Comparison of ENCODE assay signal across 28 cellular contexts in the genomic region with DNA sequence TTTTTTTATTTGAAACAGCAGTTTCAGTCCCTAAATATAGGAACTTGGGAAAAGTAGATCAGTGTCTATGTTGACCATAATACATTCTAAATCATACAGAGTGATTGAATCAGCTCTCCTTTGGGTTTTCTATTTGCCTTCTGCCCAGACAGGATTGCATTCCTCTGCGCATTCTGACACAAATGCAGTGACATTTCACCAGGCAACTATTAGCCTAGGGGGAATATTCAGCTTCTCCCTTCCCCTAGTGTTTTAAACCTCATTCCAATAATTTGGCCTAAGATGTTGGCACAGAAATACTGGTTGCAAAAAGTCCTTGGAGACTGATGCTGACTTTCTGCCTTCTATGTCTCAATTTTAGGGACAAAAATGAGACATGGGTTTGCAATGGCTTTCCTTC.
DNase-seq lines count a peak whose midpoint lies in the region; ATAC-seq and TF ChIP-seq lines count a peak whose summit lies in the region.
"Had no signal": no experiment of that assay in that cellular context is flagged by ENCODE, and none has a peak within 500 bp of the region (broad histone marks: within the 10 kb centered on the region; RNA-seq: fewer than 3 reads in every experiment).

No MANE protein-coding gene starts in this region.

- H3K4me3 ChIP-seq in mammary epithelial cell (replicated peaks in 1 of 3; ENCODE audit: insufficient read depth in 1 of 3, low read depth in 2 of 3, low read length in 3 of 3) (no peak overlapping the region), mesenchymal stem cell (ENCODE audit: insufficient read depth in 1 of 2, low read depth in 1 of 2, low read length in 2 of 2) (no peak overlapping the region), aorta (ENCODE audit: low read length in 2 of 2) (no peak overlapping the region), lower leg skin (ENCODE audit: low read depth, poor library complexity, severe bottlenecking) (no peak overlapping the region)
- H3K4me3 ChIP-seq: heart right ventricle, prostate gland, thyroid gland had no signal

- TF ChIP-seq CTCF in MCF 10A (IDR thresholded peaks at IDR 0.05; ENCODE audit: unreplicated experiment) (no peak), mammary epithelial cell (conservative IDR thresholded peaks at IDR 0.05 in 1 of 2, IDR thresholded peaks at IDR 0.05 in 1 of 2; ENCODE audit: extremely low read depth in 1 of 2, insufficient read depth in 1 of 2, low read depth in 1 of 2, low read length in 2 of 2) (no peak), chondrocyte (IDR thresholded peaks at IDR 0.05) (no peak), lower leg skin (IDR thresholded peaks at IDR 0.05) (no peak)

- DNase-seq in MCF 10A (ENCODE audit: unreplicated experiment) (no peak), mammary epithelial cell (no peak), chondrocyte (ENCODE audit: low spot score) (no peak), mesenchymal stem cell (no peak), aorta (no peak), lower leg skin (ENCODE audit: low spot score in 2 of 2) (no peak)
- no peak for DNase-seq in activated T-helper 1 cell treated with anti-CD3 and anti-CD28 coated beads, Interleukin-12 subunit alpha, Interleukin-12 subunit beta, Interleukin-2, Interleukin-4 antibody, amounts not matched to agents 30 ng/mL and 10 ng/mL and 1 ng/mL, durations not matched to agents 14 hours and 24 hours and 36 hours (ENCODE audit: low spot score)
- no peak for DNase-seq in activated naive CD4-positive, alpha-beta T cell treated with Interleukin-2 at 50 U/mL for 16 hours
- DNase-seq: activated CD4-positive, alpha-beta memory T cell treated with anti-CD3 and anti-CD28 coated beads, Interleukin-2, amount 10 ng/mL, durations not matched to agents 7 days and 5 days; activated CD4-positive, alpha-beta T cell treated with anti-CD3 and anti-CD28 coated beads for 1 hour; activated CD8-positive, alpha-beta memory T cell treated with anti-CD3 and anti-CD28 coated beads, Interleukin-2, amount 50 U/mL, for 48 hours; anterior cingulate cortex; CD4-positive, alpha-beta T cell; heart right ventricle; KG1; NCI-H1436; NCI-H2081 treated with DMSO at 0.1 percent for 48 hours; NCI-H226; NCI-H774; stimulated activated naive CD8-positive, alpha-beta T cell treated with anti-CD3 and anti-CD28 coated beads, Interleukin-15, Interleukin-2, amounts not matched to agents 100 U/mL and 50 U/mL, for 24 hours; thyroid gland had no signal

- 0% methylated on average over 1 of the region's 1 CpG for WGBS in mammary epithelial cell (ENCODE audit: low coverage, missing lambda C conversion rate)
- 70% methylated on average over 1 of the region's 1 CpG for WGBS in mesenchymal stem cell
- 16 to 19% methylated on average over 1 of the region's 1 CpG for WGBS in aorta, 2 donors
- 45 to 50% methylated on average over 1 of the region's 1 CpG for whole genome bisulfite sequencing in lower leg skin, 2 donors

- H2AK5ac ChIP-seq in mesenchymal stem cell (ENCODE audit: low read length, severe bottlenecking), result no peak overlapping the region

- H2AFZ ChIP-seq in mammary epithelial cell (ENCODE audit: low read depth, low read length) (no peak overlapping the region), mesenchymal stem cell (ENCODE audit: low read depth, low read length) (no peak overlapping the region)

- no peaks in the 10 kb centered on the region for H3K9me3 ChIP-seq in mammary epithelial cell (replicated peaks; ENCODE audit: insufficient read depth, low read length)
- H3K9me3 ChIP-seq in mesenchymal stem cell (ENCODE audit: control insufficient read depth, low read length), result no peaks in the 10 kb centered on the region
- H3K9me3 ChIP-seq in aorta (ENCODE audit: control insufficient read depth, low read length), result no peaks in the 10 kb centered on the region
- H3K9me3 ChIP-seq: prostate gland, thyroid gland had no signal

- H3K27me3 Mint-ChIP-seq in MCF 10A (ENCODE audit: insufficient read depth, unreplicated experiment) (no peaks in the 10 kb centered on the region), chondrocyte (ENCODE audit: low read depth) (no peaks in the 10 kb centered on the region)
- H3K27me3 Mint-ChIP-seq in activated T-helper 1 cell treated with anti-CD3 and anti-CD28 coated beads, Interleukin-12 subunit alpha, Interleukin-12 subunit beta, Interleukin-2, Interleukin-4 antibody, amounts not matched to agents 30 ng/mL and 10 ng/mL and 1 ng/mL, durations not matched to agents 14 hours and 24 hours and 36 hours (ENCODE audit: insufficient read depth), result peaks cover 3% of the 10 kb centered on the region
- H3K27me3 Mint-ChIP-seq: activated CD4-positive, alpha-beta memory T cell treated with anti-CD3 and anti-CD28 coated beads, Interleukin-2, amount 10 ng/mL, durations not matched to agents 7 days and 5 days; activated T-helper 17 cell treated with anti-CD3 and anti-CD28 coated beads, Interleukin-2, amount 50 U/mL, for 72 hours; central memory CD8-positive, alpha-beta T cell; memory B cell had no signal

- POLR2A ChIA-PET in MCF 10A (lab: Yijun Ruan, JAX), result interaction anchor here (0.7 kb wide), 1 partner anchor 216 kb away, joined by 3 read pairs; no protein-coding TSS in a partner anchor

- H3K14ac ChIP-seq in mesenchymal stem cell (ENCODE audit: low read length in 2 of 2), result no peak overlapping the region

- H3K4me2 ChIP-seq in mammary epithelial cell (ENCODE audit: insufficient read depth, low read depth, low read length), result no peak overlapping the region
- no peak overlapping the region for H3K4me2 ChIP-seq in mesenchymal stem cell (ENCODE audit: low read length, poor library complexity, severe bottlenecking)

- no peaks in the 10 kb centered on the region for H3K79me1 ChIP-seq in mesenchymal stem cell (replicated peaks; ENCODE audit: low read length, poor library complexity, severe bottlenecking)

- H3K4ac ChIP-seq in mesenchymal stem cell (ENCODE audit: low read depth in 1 of 2, low read length in 2 of 2), result no peak overlapping the region

- no peak overlapping the region for H2BK5ac ChIP-seq in mesenchymal stem cell (ENCODE audit: low read depth, low read length, poor library complexity, severe bottlenecking)

- no peak overlapping the region for H3K18ac ChIP-seq in mesenchymal stem cell (ENCODE audit: low read depth in 1 of 2, low read length in 2 of 2)

- H3K4me3 Mint-ChIP-seq in MCF 10A (ENCODE audit: unreplicated experiment), result no peak overlapping the region
- H3K4me3 Mint-ChIP-seq in chondrocyte (ENCODE audit: unreplicated experiment), result no peak overlapping the region
- H3K4me3 Mint-ChIP-seq in activated T-helper 1 cell treated with anti-CD3 and anti-CD28 coated beads, Interleukin-12 subunit alpha, Interleukin-12 subunit beta, Interleukin-2, Interleukin-4 antibody, amounts not matched to agents 30 ng/mL and 10 ng/mL and 1 ng/mL, durations not matched to agents 14 hours and 24 hours and 36 hours, result no peak overlapping the region
- H3K4me3 Mint-ChIP-seq: activated CD4-positive, alpha-beta memory T cell treated with anti-CD3 and anti-CD28 coated beads, Interleukin-2, amount 10 ng/mL, durations not matched to agents 7 days and 5 days; activated T-helper 17 cell treated with anti-CD3 and anti-CD28 coated beads, Interleukin-2, amount 50 U/mL, for 72 hours; CD4-positive, alpha-beta T cell; central memory CD8-positive, alpha-beta T cell; memory B cell had no signal

- H3K27me3 ChIP-seq in mammary epithelial cell (ENCODE audit: insufficient read depth, low read length) (no peaks in the 10 kb centered on the region), mesenchymal stem cell (ENCODE audit: control insufficient read depth in 1 of 2, insufficient read depth in 1 of 2, low read length in 2 of 2) (no peaks in the 10 kb centered on the region), aorta (ENCODE audit: control insufficient read depth in 1 of 2, insufficient read depth in 2 of 2, low read length in 1 of 2) (no peaks in the 10 kb centered on the region)
- H3K27me3 ChIP-seq: heart right ventricle, thyroid gland had no signal

- H4K20me1 ChIP-seq in mammary epithelial cell (ENCODE audit: insufficient read depth, low read length), result no peaks in the 10 kb centered on the region

- H3K9ac ChIP-seq in mammary epithelial cell (ENCODE audit: insufficient read depth, low read length) (no peak overlapping the region), mesenchymal stem cell (ENCODE audit: low read length) (peak overlapping the region; percentile 18)

- ATAC-seq in aorta (ENCODE audit: low FRiP score), result no peak
- ATAC-seq: activated naive CD4-positive, alpha-beta T cell treated with anti-CD3 and anti-CD28 coated beads, Interleukin-2, amount 50 U/mL, for 72 hours; activated T-helper 17 cell treated with anti-CD3 and anti-CD28 coated beads, Interleukin-2, amount 50 U/mL, for 72 hours; stimulated activated naive CD8-positive, alpha-beta T cell treated with anti-CD3 and anti-CD28 coated beads, Interleukin-15, Interleukin-2, amounts not matched to agents 100 U/mL and 50 U/mL, for 24 hours had no signal

- no peak overlapping the region for H2BK12ac ChIP-seq in mesenchymal stem cell (ENCODE audit: low read length in 2 of 2)

- BruUV-seq in MCF 10A (replicated peaks; lab: Mats Ljungman, UMichigan) (no TSS peak), mammary epithelial cell (replicated peaks; lab: Mats Ljungman, UMichigan) (no TSS peak)

- H3K27ac ChIP-seq in mammary epithelial cell (ENCODE audit: insufficient read depth, low read depth, low read length), result no peak overlapping the region
- H3K27ac ChIP-seq in mesenchymal stem cell (ENCODE audit: low read length, poor library complexity, severe bottlenecking), result no peak overlapping the region
- peak overlapping the region; percentile 21 to 49 for H3K27ac ChIP-seq in aorta (ENCODE audit: low read depth in 1 of 2, low read length in 2 of 2)
- H3K27ac ChIP-seq: 22Rv1, heart right ventricle, prostate gland, RWPE1, thyroid gland had no signal

- H3K27ac Mint-ChIP-seq in MCF 10A (ENCODE audit: low read depth, unreplicated experiment) (peak overlapping the region; percentile 1), chondrocyte (ENCODE audit: unreplicated experiment) (peak overlapping the region; percentile 86)
- H3K27ac Mint-ChIP-seq in activated T-helper 1 cell treated with anti-CD3 and anti-CD28 coated beads, Interleukin-12 subunit alpha, Interleukin-12 subunit beta, Interleukin-2, Interleukin-4 antibody, amounts not matched to agents 30 ng/mL and 10 ng/mL and 1 ng/mL, durations not matched to agents 14 hours and 24 hours and 36 hours, result no peak overlapping the region
- H3K27ac Mint-ChIP-seq: activated CD4-positive, alpha-beta memory T cell treated with anti-CD3 and anti-CD28 coated beads, Interleukin-2, amount 10 ng/mL, durations not matched to agents 7 days and 5 days; activated naive CD4-positive, alpha-beta T cell treated with anti-CD3 and anti-CD28 coated beads, Interleukin-2, amount 50 U/mL, for 72 hours; activated T-helper 17 cell treated with anti-CD3 and anti-CD28 coated beads, Interleukin-2, amount 50 U/mL, for 72 hours; CD4-positive, alpha-beta T cell; memory B cell had no signal

- no peaks in the 10 kb centered on the region for H3K4me1 ChIP-seq in mammary epithelial cell (ENCODE audit: insufficient read depth, low read length)
- H3K4me1 ChIP-seq in mesenchymal stem cell (ENCODE audit: control insufficient read depth, insufficient read depth, low read depth, low read length), result no peaks in the 10 kb centered on the region
- H3K4me1 ChIP-seq in aorta (ENCODE audit: control insufficient read depth in 1 of 2, insufficient read depth in 2 of 2, low read length in 2 of 2), result peaks cover 0 to 10% of the 10 kb centered on the region in 2 donors
- H3K4me1 ChIP-seq: prostate gland, thyroid gland had no signal

- no peak overlapping the region for H4K91ac ChIP-seq in mesenchymal stem cell (ENCODE audit: low read length)

- H3K79me2 ChIP-seq in mammary epithelial cell (ENCODE audit: insufficient read depth, low read length), result no peaks in the 10 kb centered on the region

- H4K8ac ChIP-seq in mesenchymal stem cell (ENCODE audit: low read length), result no peak overlapping the region

- H3K4me1 Mint-ChIP-seq in MCF 10A (ENCODE audit: insufficient read depth, unreplicated experiment), result peaks cover 6% of the 10 kb centered on the region
- H3K4me1 Mint-ChIP-seq in chondrocyte (ENCODE audit: low read depth), result peaks cover 30% of the 10 kb centered on the region
- H3K4me1 Mint-ChIP-seq in activated T-helper 1 cell treated with anti-CD3 and anti-CD28 coated beads, Interleukin-12 subunit alpha, Interleukin-12 subunit beta, Interleukin-2, Interleukin-4 antibody, amounts not matched to agents 30 ng/mL and 10 ng/mL and 1 ng/mL, durations not matched to agents 14 hours and 24 hours and 36 hours (ENCODE audit: low read depth), result no peaks in the 10 kb centered on the region
- H3K4me1 Mint-ChIP-seq: activated CD4-positive, alpha-beta memory T cell treated with anti-CD3 and anti-CD28 coated beads, Interleukin-2, amount 10 ng/mL, durations not matched to agents 7 days and 5 days; activated T-helper 17 cell treated with anti-CD3 and anti-CD28 coated beads, Interleukin-2, amount 50 U/mL, for 72 hours; central memory CD8-positive, alpha-beta T cell; memory B cell had no signal

- H2BK15ac ChIP-seq in mesenchymal stem cell (ENCODE audit: low read depth, poor library complexity, severe bottlenecking), result no peak overlapping the region

- H3K9me3 Mint-ChIP-seq in MCF 10A (ENCODE audit: unreplicated experiment) (peaks cover 17% of the 10 kb centered on the region), chondrocyte (ENCODE audit: low read depth) (peaks cover 8% of the 10 kb centered on the region)
- no peaks in the 10 kb centered on the region for H3K9me3 Mint-ChIP-seq in activated T-helper 1 cell treated with anti-CD3 and anti-CD28 coated beads, Interleukin-12 subunit alpha, Interleukin-12 subunit beta, Interleukin-2, Interleukin-4 antibody, amounts not matched to agents 30 ng/mL and 10 ng/mL and 1 ng/mL, durations not matched to agents 14 hours and 24 hours and 36 hours
- H3K9me3 Mint-ChIP-seq: activated CD4-positive, alpha-beta memory T cell treated with anti-CD3 and anti-CD28 coated beads, Interleukin-2, amount 10 ng/mL, durations not matched to agents 7 days and 5 days had no signal

- CTCF ChIA-PET in MCF 10A (lab: Yijun Ruan, JAX) (no interaction called here), mammary epithelial cell (lab: Charles Lee; ENCODE audit: low non-redundant PET) (no interaction called here)

- intact Hi-C loops in MCF 10A (cut with micrococcal nuclease), result no loop called here
- intact Hi-C loops in mammary epithelial cell (cut with micrococcal nuclease), result no loop called here
- intact Hi-C loops in aorta (cut with DNase I), result loop anchor here (5.0 to 10.0 kb wide), 2 partner anchors 157 to 170 kb away; partner anchors contain the start of gene PTGER3 (in 1 of the 2)
- intact Hi-C loops in activated T-helper 1 cell treated with anti-CD3 and anti-CD28 coated beads, Interleukin-12 subunit alpha, Interleukin-12 subunit beta, Interleukin-2, Interleukin-4 antibody, amounts not matched to agents 30 ng/mL and 10 ng/mL and 1 ng/mL, durations not matched to agents 14 hours and 24 hours and 36 hours (cut with micrococcal nuclease), result loop anchor here (5.0 kb wide), 1 partner anchor 98 kb away; no protein-coding TSS in a partner anchor
- intact Hi-C loops in lower leg skin (cut with DNase I; ENCODE audit: low total_unique reads), result no loop called here

- no peak overlapping the region for H3K23ac ChIP-seq in mesenchymal stem cell (ENCODE audit: low read length in 2 of 2)

- dilution Hi-C loops in mammary epithelial cell (cut with HindIII; ENCODE audit: low sequenced_read_pairs), result no loop called here

- TF ChIP-seq POLR2A in lower leg skin (IDR thresholded peaks at IDR 0.05), result no peak

- no peak overlapping the region for H2BK120ac ChIP-seq in mesenchymal stem cell (ENCODE audit: low read depth, low read length)

- in situ Hi-C loops in mammary epithelial cell (cut with MboI; ENCODE audit: low sequenced_read_pairs in 2 of 2), result no loop called here

- H3K36me3 ChIP-seq in mammary epithelial cell (ENCODE audit: insufficient read depth, low read length) (no peaks in the 10 kb centered on the region), mesenchymal stem cell (ENCODE audit: control insufficient read depth in 1 of 2, insufficient read depth in 2 of 2, low read depth in 1 of 2, low read length in 2 of 2) (no peaks in the 10 kb centered on the region), aorta (ENCODE audit: control insufficient read depth in 1 of 2, insufficient read depth in 2 of 2, low read length in 1 of 2) (no peaks in the 10 kb centered on the region)
- H3K36me3 ChIP-seq: heart right ventricle, prostate gland, thyroid gland had no signal

- H3K36me3 Mint-ChIP-seq in MCF 10A (ENCODE audit: insufficient read depth, unreplicated experiment), result no peaks in the 10 kb centered on the region
- peaks cover 3% of the 10 kb centered on the region for H3K36me3 Mint-ChIP-seq in chondrocyte (ENCODE audit: low read depth)
- no peaks in the 10 kb centered on the region for H3K36me3 Mint-ChIP-seq in activated T-helper 1 cell treated with anti-CD3 and anti-CD28 coated beads, Interleukin-12 subunit alpha, Interleukin-12 subunit beta, Interleukin-2, Interleukin-4 antibody, amounts not matched to agents 30 ng/mL and 10 ng/mL and 1 ng/mL, durations not matched to agents 14 hours and 24 hours and 36 hours (ENCODE audit: low read depth)
- H3K36me3 Mint-ChIP-seq: activated naive CD4-positive, alpha-beta T cell treated with anti-CD3 and anti-CD28 coated beads, Interleukin-2, amount 50 U/mL, for 72 hours; memory B cell had no signal

Comparison
In these comparisons a context has a peak if more than half of its experiments do, and no peak if none do; other contexts are left out.
1. H3K27ac ChIP-seq: peak in aorta (2 of 2); none in mammary epithelial cell (single experiment) and mesenchymal stem cell (single experiment).
2. intact Hi-C loops: an anchor here in aorta (5.0 to 10.0 kb wide) and activated T-helper 1 cell treated with anti-CD3 and anti-CD28 coated beads, Interleukin-12 subunit alpha, Interleukin-12 subunit beta, Interleukin-2, Interleukin-4 antibody, amounts not matched to agents 30 ng/mL and 10 ng/mL and 1 ng/mL, durations not matched to agents 14 hours and 24 hours and 36 hours (5.0 kb wide); none called in MCF 10A, mammary epithelial cell and lower leg skin.